1 cellular context compared by ENCODE assay signal in the genomic region with DNA sequence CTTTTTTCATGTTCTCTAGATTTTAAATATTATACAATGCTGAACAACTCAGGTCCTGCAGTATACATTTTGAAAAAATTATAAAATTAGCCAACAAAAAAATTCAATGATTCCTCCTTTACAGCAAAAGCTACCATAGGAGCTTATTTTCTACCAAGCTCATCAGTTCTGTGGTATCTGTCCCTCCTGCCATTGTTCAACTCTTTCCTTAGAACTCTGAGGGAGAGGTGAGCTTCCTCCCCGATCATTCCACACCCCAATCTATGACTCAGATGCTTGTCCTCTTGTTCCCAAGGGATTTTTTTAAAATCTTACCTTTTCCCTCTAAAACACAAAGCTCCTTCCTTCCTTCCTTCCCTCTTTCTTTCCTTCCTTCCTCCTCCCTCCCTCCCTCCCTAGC.
A peak's percentile ranks its signal among the peaks of the same experiment; 100 is the strongest.
TF ChIP-seq lines count a peak whose summit lies in the region.

No MANE protein-coding gene starts in this region.

TF ChIP-seq in HepG2, 621 proteins besides CTCF, POLR2A, EP300 and RAD21:
- TF ChIP-seq, protein P1, sequence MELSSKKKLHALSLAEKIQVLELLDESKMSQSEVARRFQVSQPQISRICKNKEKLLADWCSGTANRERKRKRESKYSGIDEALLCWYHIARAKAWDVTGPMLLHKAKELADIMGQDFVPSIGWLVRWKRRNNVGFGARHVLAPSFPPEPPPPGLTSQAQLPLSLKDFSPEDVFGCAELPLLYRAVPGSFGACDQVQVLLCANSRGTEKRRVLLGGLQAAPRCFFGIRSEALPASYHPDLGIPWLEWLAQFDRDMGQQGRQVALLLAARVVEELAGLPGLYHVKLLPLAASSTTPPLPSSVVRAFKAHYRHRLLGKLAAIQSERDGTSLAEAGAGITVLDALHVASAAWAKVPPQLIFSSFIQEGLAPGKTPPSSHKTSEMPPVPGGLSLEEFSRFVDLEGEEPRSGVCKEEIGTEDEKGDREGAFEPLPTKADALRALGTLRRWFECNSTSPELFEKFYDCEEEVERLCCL (CRISPR knock-in tag; IDR thresholded peaks at IDR 0.05; ENCODE audit: borderline replicate concordance): no peak
- no peak for TF ChIP-seq FUBP1 (CRISPR knock-in tag; IDR thresholded peaks at IDR 0.05; ENCODE audit: borderline replicate concordance)
- TF ChIP-seq ZNF224 (CRISPR knock-in tag; IDR thresholded peaks at IDR 0.05): no peak
- no peak for TF ChIP-seq HOXA7 (CRISPR knock-in tag; IDR thresholded peaks at IDR 0.05)
- TF ChIP-seq ZBTB1 (CRISPR knock-in tag; IDR thresholded peaks at IDR 0.05; ENCODE audit: borderline replicate concordance): no peak
- TF ChIP-seq PCBP2 (optimal IDR thresholded peaks at IDR 0.05; ENCODE audit: low read depth, low read length, poor library complexity, severe bottlenecking): peak; percentile 78
- TF ChIP-seq, protein P2, sequence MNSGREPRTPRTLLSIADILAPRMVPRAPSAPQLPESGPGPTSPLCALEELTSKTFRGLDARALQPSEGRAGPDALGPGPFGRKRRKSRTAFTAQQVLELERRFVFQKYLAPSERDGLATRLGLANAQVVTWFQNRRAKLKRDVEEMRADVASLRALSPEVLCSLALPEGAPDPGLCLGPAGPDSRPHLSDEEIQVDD (CRISPR knock-in tag; IDR thresholded peaks at IDR 0.05; ENCODE audit: borderline replicate concordance): no peak
- TF ChIP-seq SP140L (CRISPR knock-in tag; IDR thresholded peaks at IDR 0.05; ENCODE audit: borderline replicate concordance): no peak
- no peak for TF ChIP-seq FOSL1 (CRISPR knock-in tag; IDR thresholded peaks at IDR 0.05; ENCODE audit: borderline replicate concordance)
- no peak for TF ChIP-seq FOXP1 (IDR thresholded peaks at IDR 0.05)
- no peak for TF ChIP-seq FOXP1 (CRISPR knock-in tag; IDR thresholded peaks at IDR 0.05)
- TF ChIP-seq, protein P3, sequence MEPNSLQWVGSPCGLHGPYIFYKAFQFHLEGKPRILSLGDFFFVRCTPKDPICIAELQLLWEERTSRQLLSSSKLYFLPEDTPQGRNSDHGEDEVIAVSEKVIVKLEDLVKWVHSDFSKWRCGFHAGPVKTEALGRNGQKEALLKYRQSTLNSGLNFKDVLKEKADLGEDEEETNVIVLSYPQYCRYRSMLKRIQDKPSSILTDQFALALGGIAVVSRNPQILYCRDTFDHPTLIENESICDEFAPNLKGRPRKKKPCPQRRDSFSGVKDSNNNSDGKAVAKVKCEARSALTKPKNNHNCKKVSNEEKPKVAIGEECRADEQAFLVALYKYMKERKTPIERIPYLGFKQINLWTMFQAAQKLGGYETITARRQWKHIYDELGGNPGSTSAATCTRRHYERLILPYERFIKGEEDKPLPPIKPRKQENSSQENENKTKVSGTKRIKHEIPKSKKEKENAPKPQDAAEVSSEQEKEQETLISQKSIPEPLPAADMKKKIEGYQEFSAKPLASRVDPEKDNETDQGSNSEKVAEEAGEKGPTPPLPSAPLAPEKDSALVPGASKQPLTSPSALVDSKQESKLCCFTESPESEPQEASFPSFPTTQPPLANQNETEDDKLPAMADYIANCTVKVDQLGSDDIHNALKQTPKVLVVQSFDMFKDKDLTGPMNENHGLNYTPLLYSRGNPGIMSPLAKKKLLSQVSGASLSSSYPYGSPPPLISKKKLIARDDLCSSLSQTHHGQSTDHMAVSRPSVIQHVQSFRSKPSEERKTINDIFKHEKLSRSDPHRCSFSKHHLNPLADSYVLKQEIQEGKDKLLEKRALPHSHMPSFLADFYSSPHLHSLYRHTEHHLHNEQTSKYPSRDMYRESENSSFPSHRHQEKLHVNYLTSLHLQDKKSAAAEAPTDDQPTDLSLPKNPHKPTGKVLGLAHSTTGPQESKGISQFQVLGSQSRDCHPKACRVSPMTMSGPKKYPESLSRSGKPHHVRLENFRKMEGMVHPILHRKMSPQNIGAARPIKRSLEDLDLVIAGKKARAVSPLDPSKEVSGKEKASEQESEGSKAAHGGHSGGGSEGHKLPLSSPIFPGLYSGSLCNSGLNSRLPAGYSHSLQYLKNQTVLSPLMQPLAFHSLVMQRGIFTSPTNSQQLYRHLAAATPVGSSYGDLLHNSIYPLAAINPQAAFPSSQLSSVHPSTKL (CRISPR knock-in tag; IDR thresholded peaks at IDR 0.05): no peak
- TF ChIP-seq HNRNPK (IDR thresholded peaks at IDR 0.05; ENCODE audit: low read depth, low read length, poor library complexity, severe bottlenecking): peak; percentile 53
- no peak for TF ChIP-seq ZBTB2 (CRISPR knock-in tag; IDR thresholded peaks at IDR 0.05; ENCODE audit: low read depth)
- no peak for TF ChIP-seq KLF15 (CRISPR knock-in tag; IDR thresholded peaks at IDR 0.05; ENCODE audit: borderline replicate concordance)
